8 cellular contexts compared by ENCODE assay signal in genomic region chr1:181479137-181479745, GRCh38. TPM values are rescaled to one million over a fixed set of nuclear protein-coding genes. Genes with fewer than 3 reads are reported as not detected.
DNase-seq lines count a peak whose midpoint lies in the region; ATAC-seq, FAIRE-seq and TF ChIP-seq lines count a peak whose summit lies in the region.

No MANE protein-coding gene starts in this region.

- intact Hi-C loops in ascending aorta (cut with DNase I): loop anchor here (10.0 kb wide), 2 partner anchors 576 to 606 kb away; no protein-coding TSS in a partner anchor

- H2AFZ ChIP-seq in hepatocyte: no peak overlapping the region

- H3K4me2 ChIP-seq in hepatocyte: no peak overlapping the region

- FAIRE-seq in HTR-8/SVneo (lab: Jason Lieb, UNC): no peak

- 24% methylated on average over 3 of the region's 3 CpGs for WGBS in hepatocyte (ENCODE audit: low lambda C conversion rate, missing lambda C conversion rate)

- H3K9me3 ChIP-seq in ascending aorta (no peaks in the 10 kb centered on the region), hepatocyte (ENCODE audit: low read depth) (no peaks in the 10 kb centered on the region)

- TF ChIP-seq CTCF in ascending aorta (IDR thresholded peaks at IDR 0.05) (peak; percentile 27 to 49 (median 40)), hepatocyte (IDR thresholded peaks at IDR 0.05; ENCODE audit: poor library complexity) (peak; percentile 93)

- ATAC-seq in GM19455 (IDR thresholded peaks at IDR 0.05; ENCODE audit: unreplicated experiment): peak; percentile 70

- no peaks in the 10 kb centered on the region for H4K20me1 ChIP-seq in hepatocyte (ENCODE audit: insufficient read depth, poor library complexity, severe bottlenecking)

- H3K79me2 ChIP-seq in hepatocyte: no peaks in the 10 kb centered on the region

- H3K27ac ChIP-seq in ascending aorta: no peak overlapping the region
- H3K27ac ChIP-seq in hepatocyte: no peak overlapping the region

- H3K36me3 ChIP-seq in ascending aorta (no peaks in the 10 kb centered on the region), hepatocyte (replicated peaks; ENCODE audit: insufficient read depth, low read depth) (no peaks in the 10 kb centered on the region)

- H3K27me3 ChIP-seq in ascending aorta (peaks cover 6% of the 10 kb centered on the region), hepatocyte (peaks cover 34% of the 10 kb centered on the region)

- DNase-seq in DMS79 treated with DMSO at 0.1 percent for 48 hours (lab: John Stamatoyannopoulos, UW) (peak; percentile 61), HTR-8/SVneo (ENCODE audit: insufficient read length, low spot score) (peak; percentile 69), NOMO-1 treated with DMSO at 0.1 percent for 48 hours (lab: John Stamatoyannopoulos, UW; ENCODE audit: unreplicated experiment) (peak; percentile 70), ascending aorta (ENCODE audit: low spot score in 2 of 2) (no peak), hepatocyte (ENCODE audit: low spot score) (peak; percentile 85), skeletal muscle cell (ENCODE audit: low read depth) (peak; percentile 43), cerebellar nuclear complex (lab: John Stamatoyannopoulos, UW) (no peak)

- H3K4me3 ChIP-seq in ascending aorta: no peak overlapping the region
- no peak overlapping the region for H3K4me3 ChIP-seq in hepatocyte
- no peak overlapping the region for H3K4me3 ChIP-seq in skeletal muscle cell (ENCODE audit: low read depth, low read length)

- no peaks in the 10 kb centered on the region for H3K9me2 ChIP-seq in hepatocyte (replicated peaks; ENCODE audit: insufficient read depth)

- no peaks in the 10 kb centered on the region for H3K4me1 ChIP-seq in ascending aorta
- no peaks in the 10 kb centered on the region for H3K4me1 ChIP-seq in hepatocyte (ENCODE audit: insufficient read depth)

RNA-seq across cellular contexts. Expression of gene CACNA1E, which starts 4.1 kb away (rescaled TPM):
- total RNA-seq in ascending aorta: not detected
- total RNA-seq in hepatocyte: 1.7 and 1.8 TPM in 2 replicates
- polyA plus RNA-seq in hepatocyte: 0.95 and 1.1 TPM in 2 replicates

Comparison
In these comparisons a context has a peak if more than half of its experiments do, and no peak if none do; other contexts are left out.
1. DNase-seq: peak in DMS79 treated with DMSO at 0.1 percent for 48 hours (single experiment), HTR-8/SVneo (single experiment), NOMO-1 treated with DMSO at 0.1 percent for 48 hours (single experiment), hepatocyte (single experiment) and skeletal muscle cell (single experiment); none in ascending aorta (0 of 2) and cerebellar nuclear complex (0 of 2).